Comparison of ENCODE assay signal across 1 cellular context in the genomic region with DNA sequence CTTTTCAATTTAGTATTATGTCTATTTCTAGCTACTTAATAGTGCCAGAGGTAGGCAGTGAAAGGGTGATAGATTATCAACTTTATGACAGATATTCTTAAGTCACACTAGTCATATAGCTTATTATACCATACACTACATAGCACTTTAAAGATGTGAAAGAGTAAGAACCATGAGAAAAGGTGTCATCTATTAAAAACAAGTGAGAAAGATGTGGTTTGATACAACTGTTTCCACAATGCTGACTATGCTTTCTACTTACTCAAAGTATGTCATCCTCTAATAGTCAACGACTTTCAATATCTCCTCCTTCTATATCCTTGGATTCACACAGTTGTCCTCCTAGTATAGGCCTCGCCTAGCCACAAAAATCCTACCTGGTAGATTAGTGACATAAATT.
TF ChIP-seq lines count a peak whose summit lies in the region.

No MANE protein-coding gene starts in this region.

TF ChIP-seq in HepG2, 621 proteins besides CTCF, POLR2A, EP300 and RAD21:
- TF ChIP-seq ZXDC (CRISPR knock-in tag; IDR thresholded peaks at IDR 0.05) (no peak), MAFF (IDR thresholded peaks at IDR 0.05; ENCODE audit: low read depth, low read length) (0 out of 2 replicates have a peak, but pooled peaks have one; percentile 11), MAFK (conservative IDR thresholded peaks at IDR 0.05 in 1 of 2, IDR thresholded peaks at IDR 0.05 in 1 of 2; ENCODE audit: low read length in 2 of 2) (peak in 1 of 2 experiments; percentile 36; a peak in 1 of 4 replicates), SP140L (CRISPR knock-in tag; IDR thresholded peaks at IDR 0.05; ENCODE audit: borderline replicate concordance) (no peak)
